ENCODE assay signal across 1 cellular context in genomic region chr4:8849266-8850073, GRCh38.
TF ChIP-seq lines count a peak whose summit lies in the region.

No MANE protein-coding gene starts in this region.

TF ChIP-seq in HepG2, 621 proteins besides CTCF, POLR2A, EP300 and RAD21:
- TF ChIP-seq ZNF577 (CRISPR knock-in tag; IDR thresholded peaks at IDR 0.05; ENCODE audit: borderline replicate concordance, low read depth) (no peak), ZNF549 (CRISPR knock-in tag; IDR thresholded peaks at IDR 0.05) (no peak), ZNF788 (CRISPR knock-in tag; IDR thresholded peaks at IDR 0.05; ENCODE audit: borderline replicate concordance) (no peak), ZNF576 (CRISPR knock-in tag; IDR thresholded peaks at IDR 0.05) (no peak), MXD3 (CRISPR knock-in tag; IDR thresholded peaks at IDR 0.05) (no peak), ZNF850 (CRISPR knock-in tag; conservative IDR thresholded peaks at IDR 0.05) (no peak), YEATS4 (CRISPR knock-in tag; IDR thresholded peaks at IDR 0.05; ENCODE audit: borderline replicate concordance) (no peak), TOPORS (CRISPR knock-in tag; IDR thresholded peaks at IDR 0.05) (no peak), ZNF33B (CRISPR knock-in tag; IDR thresholded peaks at IDR 0.05) (no peak), IRF2 (CRISPR knock-in tag; IDR thresholded peaks at IDR 0.05) (no peak), ZNF501 (CRISPR knock-in tag; IDR thresholded peaks at IDR 0.05) (no peak)
